28 cellular contexts compared by ENCODE assay signal in genomic region chr7:26483843-26484242, GRCh38.
"Had no signal": no experiment of that assay in that cellular context is flagged by ENCODE, and none has a peak within 500 bp of the region (broad histone marks: within the 10 kb centered on the region; RNA-seq: fewer than 3 reads in every experiment).

No MANE protein-coding gene starts in this region.

- ATAC-seq: natural killer cell; psoas muscle; right cardiac atrium; right lobe of liver; stimulated activated effector memory CD8-positive, alpha-beta T cell treated with anti-CD3 and anti-CD28 coated beads, Interleukin-12 subunit alpha, Interleukin-12 subunit beta, amount 100 ng/mL, for 72 hours; stimulated activated naive B cell treated with anti-CD40 and anti-IgM and Interleukin-4, amounts not matched to agents 10 μg/mL and 1 μg/mL and 100 μg/mL, for 72 hours; upper lobe of right lung had no signal

- H3K27ac Mint-ChIP-seq: natural killer cell; neural progenitor cell; progenitor cell of endocrine pancreas; stimulated activated effector memory CD8-positive, alpha-beta T cell treated with anti-CD3 and anti-CD28 coated beads, Interleukin-12 subunit alpha, Interleukin-12 subunit beta, amount 100 ng/mL, for 72 hours; stimulated activated naive B cell treated with anti-CD40 and anti-IgM and Interleukin-4, amounts not matched to agents 10 μg/mL and 1 μg/mL and 100 μg/mL, for 72 hours; stimulated activated naive CD8-positive, alpha-beta T cell treated with anti-CD3 and anti-CD28 coated beads, Interleukin-15, Interleukin-2, amounts not matched to agents 100 ng/mL and 50 ng/mL, for 24 hours; type B pancreatic cell had no signal

- H3K4me3 ChIP-seq: neural progenitor cell, ovary, psoas muscle, right lobe of liver, sigmoid colon, stomach, thoracic aorta, thyroid gland, transverse colon, upper lobe of right lung, vagina had no signal

- H3K27me3 ChIP-seq: ovary, right lobe of liver, sigmoid colon, stomach, thyroid gland, transverse colon, upper lobe of right lung, vagina had no signal

- H3K27me3 Mint-ChIP-seq: stimulated activated naive CD8-positive, alpha-beta T cell treated with anti-CD3 and anti-CD28 coated beads, Interleukin-15, Interleukin-2, amounts not matched to agents 100 ng/mL and 50 ng/mL, for 24 hours had no signal

- H3K9me3 ChIP-seq: ovary, psoas muscle, right lobe of liver, sigmoid colon, thoracic aorta, thyroid gland, transverse colon, upper lobe of right lung, vagina had no signal

- H3K9ac ChIP-seq: neural progenitor cell, parathyroid adenoma had no signal

- H3K36me3 ChIP-seq: neural progenitor cell, ovary, right lobe of liver, sigmoid colon, stomach, thoracic aorta, thyroid gland, transverse colon, upper lobe of right lung, vagina had no signal

- H2AFZ ChIP-seq: neural progenitor cell, parathyroid adenoma had no signal

- H3K4me2 ChIP-seq: neural progenitor cell had no signal

- FAIRE-seq: small intestine had no signal

- DNase-seq: natural killer cell; occipital lobe; ovary; posterior cingulate gyrus; psoas muscle; right cardiac atrium; right lobe of liver; sigmoid colon; small intestine; stimulated activated CD4-positive, alpha-beta T cell treated with anti-CD3 and anti-CD28 coated beads, Interleukin-15, amount 100 ng/mL, for 24 hours; stimulated activated CD4-positive, alpha-beta T cell treated with anti-CD3 and anti-CD28 coated beads, Interleukin-2, amount 100 ng/mL, for 24 hours; stimulated activated CD4-positive, alpha-beta T cell treated with anti-CD3 and anti-CD28 coated beads, Interleukin-2, amount 100 ng/mL, for 48 hours; stimulated activated CD4-positive, alpha-beta T cell treated with anti-CD3 and anti-CD28 coated beads, Interleukin-4, amount 100 ng/mL, for 24 hours; stimulated activated naive B cell treated with anti-CD40 and anti-IgM and Interleukin-4, amounts not matched to agents 10 μg/mL and 1 μg/mL and 100 μg/mL, for 72 hours; stimulated activated naive CD4-positive, alpha-beta T cell treated with Interleukin-2 at 50 U/mL for 16 hours; stomach; thyroid gland; transverse colon; upper lobe of right lung had no signal

- H3K36me3 Mint-ChIP-seq: natural killer cell; stimulated activated effector memory CD8-positive, alpha-beta T cell treated with anti-CD3 and anti-CD28 coated beads, Interleukin-12 subunit alpha, Interleukin-12 subunit beta, amount 100 ng/mL, for 72 hours; stimulated activated naive B cell treated with anti-CD40 and anti-IgM and Interleukin-4, amounts not matched to agents 10 μg/mL and 1 μg/mL and 100 μg/mL, for 72 hours; type B pancreatic cell had no signal

- H3K79me2 ChIP-seq: parathyroid adenoma had no signal

- H3K4me3 Mint-ChIP-seq: natural killer cell; nephron; neural progenitor cell; stimulated activated effector memory CD8-positive, alpha-beta T cell treated with anti-CD3 and anti-CD28 coated beads, Interleukin-12 subunit alpha, Interleukin-12 subunit beta, amount 100 ng/mL, for 72 hours; stimulated activated naive B cell treated with anti-CD40 and anti-IgM and Interleukin-4, amounts not matched to agents 10 μg/mL and 1 μg/mL and 100 μg/mL, for 72 hours; stimulated activated naive CD8-positive, alpha-beta T cell treated with anti-CD3 and anti-CD28 coated beads, Interleukin-15, Interleukin-2, amounts not matched to agents 100 ng/mL and 50 ng/mL, for 24 hours; type B pancreatic cell had no signal

- H3K27ac ChIP-seq: neural progenitor cell, ovary, parathyroid adenoma, psoas muscle, right lobe of liver, sigmoid colon, stomach, thoracic aorta, thyroid gland, transverse colon, upper lobe of right lung, vagina had no signal

- H3K9me3 Mint-ChIP-seq: natural killer cell; nephron; stimulated activated effector memory CD8-positive, alpha-beta T cell treated with anti-CD3 and anti-CD28 coated beads, Interleukin-12 subunit alpha, Interleukin-12 subunit beta, amount 100 ng/mL, for 72 hours; stimulated activated naive B cell treated with anti-CD40 and anti-IgM and Interleukin-4, amounts not matched to agents 10 μg/mL and 1 μg/mL and 100 μg/mL, for 72 hours; stimulated activated naive CD8-positive, alpha-beta T cell treated with anti-CD3 and anti-CD28 coated beads, Interleukin-15, Interleukin-2, amounts not matched to agents 100 ng/mL and 50 ng/mL, for 24 hours had no signal

- H3K4me1 Mint-ChIP-seq: natural killer cell; stimulated activated effector memory CD8-positive, alpha-beta T cell treated with anti-CD3 and anti-CD28 coated beads, Interleukin-12 subunit alpha, Interleukin-12 subunit beta, amount 100 ng/mL, for 72 hours; stimulated activated naive B cell treated with anti-CD40 and anti-IgM and Interleukin-4, amounts not matched to agents 10 μg/mL and 1 μg/mL and 100 μg/mL, for 72 hours had no signal

- H3K4me1 ChIP-seq: neural progenitor cell, parathyroid adenoma, psoas muscle, right lobe of liver, stomach, thyroid gland, transverse colon, upper lobe of right lung had no signal
